Comparison of ENCODE assay signal across 30 cellular contexts in genomic region chr19:14599548-14600147, GRCh38. TPM values are rescaled to one million over a fixed set of nuclear protein-coding genes. Genes with fewer than 3 reads are reported as not detected.
"Had no signal": no experiment of that assay in that cellular context is flagged by ENCODE, and none has a peak within 500 bp of the region (broad histone marks: within the 10 kb centered on the region; RNA-seq: fewer than 3 reads in every experiment).

No MANE protein-coding gene starts in this region.

- H3K9me3 ChIP-seq: esophagus squamous epithelium, prostate gland, right atrium auricular region, thoracic aorta, upper lobe of left lung had no signal

- FAIRE-seq: endometrium, urothelium cell line had no signal

- H3K27me3 Mint-ChIP-seq: natural killer cell treated with Interleukin-12 subunit alpha and Interleukin-12 subunit beta and Interleukin-15 and Interleukin-18, amount 100 ng/mL, for 72 hours had no signal

- H3K36me3 ChIP-seq: esophagus squamous epithelium, heart right ventricle, lower lobe of right lung, neural progenitor cell, prostate gland, right atrium auricular region, thoracic aorta, tibial nerve, upper lobe of left lung had no signal

- H3K9ac ChIP-seq: neural progenitor cell had no signal

- H3K4me3 Mint-ChIP-seq: effector memory CD8-positive, alpha-beta T cell; immature natural killer cell; natural killer cell treated with Interleukin-12 subunit alpha and Interleukin-12 subunit beta and Interleukin-15 and Interleukin-18, amount 100 ng/mL, for 72 hours; neural progenitor cell; stimulated activated effector memory CD8-positive, alpha-beta T cell treated with anti-CD3 and anti-CD28 coated beads, Interleukin-12 subunit alpha, Interleukin-12 subunit beta, amount 100 ng/mL, for 72 hours; stimulated activated naive CD8-positive, alpha-beta T cell treated with anti-CD3 and anti-CD28 coated beads, Interleukin-15, Interleukin-2, amounts not matched to agents 100 ng/mL and 50 ng/mL, for 24 hours had no signal

- DNase-seq: cortex of kidney; effector memory CD8-positive, alpha-beta T cell; erythroblast; esophagus squamous epithelium; foreskin melanocyte; glutamatergic neuron; heart right ventricle; hypothalamus; immature natural killer cell; islet precursor cell; left ventricle myocardium superior; lower lobe of right lung; stimulated activated CD4-positive, alpha-beta T cell treated with anti-CD3 and anti-CD28 coated beads, Interleukin-12 subunit alpha, Interleukin-12 subunit beta, amount 100 ng/mL, for 4 hours; stimulated activated CD4-positive, alpha-beta T cell treated with anti-CD3 and anti-CD28 coated beads, Interleukin-1b, Interleukin-23, amount 100 ng/mL, for 48 hours; stimulated activated CD4-positive, alpha-beta T cell treated with anti-CD3 and anti-CD28 coated beads, Interleukin-4, amount 100 ng/mL, for 24 hours; upper lobe of left lung had no signal

- H3K27ac Mint-ChIP-seq: effector memory CD8-positive, alpha-beta T cell; immature natural killer cell; natural killer cell treated with Interleukin-12 subunit alpha and Interleukin-12 subunit beta and Interleukin-15 and Interleukin-18, amount 100 ng/mL, for 72 hours; neural progenitor cell; stimulated activated effector memory CD8-positive, alpha-beta T cell treated with anti-CD3 and anti-CD28 coated beads, Interleukin-12 subunit alpha, Interleukin-12 subunit beta, amount 100 ng/mL, for 72 hours; stimulated activated naive CD8-positive, alpha-beta T cell treated with anti-CD3 and anti-CD28 coated beads, Interleukin-15, Interleukin-2, amounts not matched to agents 100 ng/mL and 50 ng/mL, for 24 hours had no signal

- H3K27ac ChIP-seq: esophagus squamous epithelium, heart right ventricle, lower lobe of right lung, neural progenitor cell, prostate gland, right atrium auricular region, thoracic aorta, tibial nerve, upper lobe of left lung had no signal

- H3K4me3 ChIP-seq: esophagus squamous epithelium, heart right ventricle, lower lobe of right lung, neural progenitor cell, prostate gland, right atrium auricular region, smooth muscle cell, thoracic aorta, tibial nerve, upper lobe of left lung had no signal

- H3K4me1 ChIP-seq: esophagus squamous epithelium, heart right ventricle, lower lobe of right lung, neural progenitor cell, prostate gland, right atrium auricular region, tibial nerve, upper lobe of left lung had no signal

- ATAC-seq: effector memory CD8-positive, alpha-beta T cell; heart right ventricle; left ventricle myocardium superior; lower lobe of right lung; natural killer cell treated with Interleukin-12 subunit alpha and Interleukin-12 subunit beta and Interleukin-15 and Interleukin-18, amount 100 ng/mL, for 72 hours; sciatic nerve; stimulated activated effector memory CD8-positive, alpha-beta T cell treated with anti-CD3 and anti-CD28 coated beads, Interleukin-12 subunit alpha, Interleukin-12 subunit beta, amount 100 ng/mL, for 72 hours had no signal

- H3K4me2 ChIP-seq: neural progenitor cell, smooth muscle cell had no signal

- H3K4me1 Mint-ChIP-seq: neural progenitor cell had no signal

- H3K36me3 Mint-ChIP-seq: neural progenitor cell had no signal

- H3K27me3 ChIP-seq: neural progenitor cell, right atrium auricular region, tibial nerve, upper lobe of left lung had no signal

- H2AFZ ChIP-seq: neural progenitor cell had no signal

RNA-seq across cellular contexts. Expression of gene CLEC17A, which starts 16.8 kb away (rescaled TPM):
- total RNA-seq: dermis microvascular lymphatic vessel endothelial cell, esophagus squamous epithelium, left ventricle myocardium superior, lower lobe of right lung, osteocyte, right atrium auricular region, smooth muscle cell, thoracic aorta, upper lobe of left lung had no signal
- polyA plus RNA-seq: heart right ventricle, smooth muscle cell had no signal
